ENCODE assay signal across 26 cellular contexts in the genomic region with DNA sequence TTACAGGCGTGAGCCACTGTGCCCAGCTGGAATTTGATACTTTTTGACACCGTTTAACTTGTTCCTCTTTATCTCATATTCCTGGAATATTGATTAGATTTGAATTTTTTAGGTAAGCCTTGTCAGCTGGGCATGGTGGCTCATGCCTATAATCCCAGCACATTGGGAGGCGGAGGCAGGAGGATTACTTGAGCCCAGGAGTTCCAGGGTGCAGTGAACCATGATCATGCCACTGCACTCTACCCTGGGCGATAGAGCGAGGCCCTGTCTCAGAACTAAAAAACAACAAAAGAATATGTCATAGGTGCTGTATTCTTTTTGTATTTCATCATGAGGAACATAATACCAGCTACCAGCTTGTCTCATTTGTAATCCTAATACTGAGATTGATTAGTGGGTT.
"Had no signal": no experiment of that assay in that cellular context is flagged by ENCODE, and none has a peak within 500 bp of the region (broad histone marks: within the 10 kb centered on the region; RNA-seq: fewer than 3 reads in every experiment).

No MANE protein-coding gene starts in this region.

- H3K4me1 ChIP-seq: esophagus squamous epithelium had no signal

- H3K4me3 ChIP-seq: coronary artery, esophagus squamous epithelium, mucosa of descending colon, pancreas, right atrium auricular region, sigmoid colon, testis, tibial nerve, upper lobe of left lung had no signal

- H3K27me3 ChIP-seq: esophagus squamous epithelium, neutrophil, pancreas, right atrium auricular region, sigmoid colon, testis, tibial nerve, upper lobe of left lung had no signal

- ATAC-seq: effector memory CD8-positive, alpha-beta T cell; mucosa of descending colon; natural killer cell treated with Interleukin-12 subunit alpha and Interleukin-12 subunit beta and Interleukin-15 and Interleukin-18, amount 100 ng/mL, for 72 hours; pancreas; stimulated activated memory B cell treated with anti-CD40 and anti-IgM and Interleukin-4, amounts not matched to agents 10 μg/mL and 1 μg/mL and 100 μg/mL, for 72 hours; stimulated activated naive CD8-positive, alpha-beta T cell treated with anti-CD3 and anti-CD28 coated beads, Interleukin-15, Interleukin-2, amounts not matched to agents 100 U/mL and 50 U/mL, for 24 hours had no signal

- H3K36me3 ChIP-seq: neutrophil, pancreas, right atrium auricular region had no signal

- H3K27ac ChIP-seq: coronary artery, esophagus squamous epithelium, neutrophil, pancreas, sigmoid colon, upper lobe of left lung had no signal

- DNase-seq: dermis blood vessel endothelial cell; effector memory CD8-positive, alpha-beta T cell; erythroblast; esophagus squamous epithelium; foreskin melanocyte; glutamatergic neuron; hypothalamus; immature natural killer cell; islet precursor cell; mesenchymal stem cell; mucosa of descending colon; naive B cell; pancreas; sigmoid colon; stimulated activated CD4-positive, alpha-beta T cell treated with anti-CD3 and anti-CD28 coated beads, Interleukin-2, amount 100 ng/mL, for 24 hours; stimulated activated CD4-positive, alpha-beta T cell treated with anti-CD3 and anti-CD28 coated beads, Interleukin-4, amount 100 ng/mL, for 24 hours; stimulated activated naive CD8-positive, alpha-beta T cell treated with anti-CD3 and anti-CD28 coated beads, Interleukin-15, Interleukin-2, amounts not matched to agents 100 U/mL and 50 U/mL, for 24 hours; substantia nigra; testis; upper lobe of left lung had no signal

- H3K9me3 ChIP-seq: esophagus squamous epithelium, mucosa of descending colon, neutrophil, pancreas, right atrium auricular region, sigmoid colon, testis, tibial nerve, upper lobe of left lung had no signal
